Comparison of ENCODE assay signal across 24 cellular contexts in the genomic region with DNA sequence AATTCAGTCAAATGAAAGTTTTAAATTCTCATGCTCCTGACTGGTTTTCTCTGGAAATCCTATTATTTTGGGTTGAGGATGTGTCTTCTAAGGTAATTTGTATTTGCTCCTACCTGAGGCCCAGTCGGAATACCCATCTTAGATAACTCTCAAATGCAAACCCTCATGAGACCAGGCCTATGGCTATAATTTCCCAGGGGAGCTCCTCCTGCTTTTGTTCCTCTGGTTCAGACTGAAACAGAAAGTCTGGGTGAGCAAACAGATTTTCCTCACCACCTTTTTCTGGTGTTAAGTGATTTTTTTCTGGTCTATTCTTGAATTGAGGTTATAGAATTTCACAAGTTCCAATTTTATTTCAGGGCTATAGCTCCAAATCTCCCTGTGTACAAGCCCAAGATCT.
"Had no signal": no experiment of that assay in that cellular context is flagged by ENCODE, and none has a peak within 500 bp of the region (broad histone marks: within the 10 kb centered on the region; RNA-seq: fewer than 3 reads in every experiment).

No MANE protein-coding gene starts in this region.

- H3K9me3 ChIP-seq: MG63, Peyer's patch, SJSA1 had no signal

- H3K36me3 ChIP-seq: brain microvascular endothelial cell, cardiac muscle cell, MG63, Peyer's patch, SJSA1 had no signal

- DNase-seq: activated CD4-positive, alpha-beta T cell treated with anti-CD3 and anti-CD28 coated beads for 4 hours; activated CD8-positive, alpha-beta memory T cell treated with anti-CD3 and anti-CD28 coated beads, Interleukin-2, amount 50 U/mL, for 4 hours; activated CD8-positive, alpha-beta T cell treated with anti-CD3 and anti-CD28 coated beads for 36 hours; activated gamma-delta T cell treated with Interleukin-2 at 50 U/mL for 16 hours; activated naive CD4-positive, alpha-beta T cell treated with anti-CD3 and anti-CD28 coated beads, Interleukin-2, amount 10 ng/mL, durations not matched to agents 7 days and 5 days; activated naive CD8-positive, alpha-beta T cell treated with anti-CD3 and anti-CD28 coated beads for 36 hours; activated T-cell treated with anti-CD3 and anti-CD28 coated beads, Interleukin-2, amount 50 U/mL, for 72 hours; brain microvascular endothelial cell; MG63; MV-4-11; NCI-H1092 treated with DMSO at 0.1 percent for 48 hours; NCI-H1417 treated with DMSO at 0.1 percent for 48 hours; NCI-H187; NCI-H2081 treated with DMSO at 0.1 percent for 48 hours; NCI-H446; NCI-H524; NCI-H82; Peyer's patch; SHP77; SW 1271 had no signal

- H3K4me1 ChIP-seq: Peyer's patch, SJSA1 had no signal

- H3K27me3 ChIP-seq: brain microvascular endothelial cell, cardiac muscle cell, MG63, Peyer's patch, SJSA1 had no signal

- H3K4me3 ChIP-seq: cardiac muscle cell, MG63, Peyer's patch, SJSA1 had no signal

- ATAC-seq: activated CD4-positive, CD25-positive, alpha-beta regulatory T cell treated with anti-CD3 and anti-CD28 coated beads, Interleukin-2, amount 50 U/mL, for 24 hours; activated CD8-positive, alpha-beta T cell treated with anti-CD3 and anti-CD28 coated beads for 36 hours; activated T-cell treated with anti-CD3 and anti-CD28 coated beads, Interleukin-2, amount 50 U/mL, for 72 hours; SK-N-SH treated with all-trans-retinoic acid at 6 μM for 48 hours had no signal
